1 cellular context compared by ENCODE assay signal in the genomic region with DNA sequence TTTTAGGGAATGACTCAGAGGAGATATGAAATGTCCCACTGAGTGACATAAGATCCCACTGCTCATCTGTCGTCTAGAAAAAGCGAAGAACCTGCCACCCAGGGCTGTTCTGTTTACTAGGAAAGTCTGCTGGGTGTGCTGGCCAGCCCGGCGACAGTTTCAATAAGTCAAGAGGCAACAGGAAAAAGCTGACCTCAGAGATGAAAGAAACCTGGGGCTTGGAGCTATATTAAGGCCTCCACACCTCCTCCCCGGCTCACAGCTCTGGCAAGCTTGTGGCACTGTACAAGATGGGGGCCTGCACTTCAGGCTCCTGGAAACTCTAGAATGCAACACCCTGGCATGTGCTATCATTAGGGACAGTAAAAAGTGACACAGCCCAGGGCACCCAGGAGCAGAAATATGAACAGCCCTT.
TF ChIP-seq lines count a peak whose summit lies in the region.

No MANE protein-coding gene starts in this region.

TF ChIP-seq in IMR-90, 13 proteins besides CTCF, POLR2A, EP300 and RAD21 (continued from another document):
- TF ChIP-seq, protein P1, sequence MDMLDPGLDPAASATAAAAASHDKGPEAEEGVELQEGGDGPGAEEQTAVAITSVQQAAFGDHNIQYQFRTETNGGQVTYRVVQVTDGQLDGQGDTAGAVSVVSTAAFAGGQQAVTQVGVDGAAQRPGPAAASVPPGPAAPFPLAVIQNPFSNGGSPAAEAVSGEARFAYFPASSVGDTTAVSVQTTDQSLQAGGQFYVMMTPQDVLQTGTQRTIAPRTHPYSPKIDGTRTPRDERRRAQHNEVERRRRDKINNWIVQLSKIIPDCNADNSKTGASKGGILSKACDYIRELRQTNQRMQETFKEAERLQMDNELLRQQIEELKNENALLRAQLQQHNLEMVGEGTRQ (IDR thresholded peaks at IDR 0.05; ENCODE audit: low read depth, low read length), result no peak
- TF ChIP-seq CHD1 (IDR thresholded peaks at IDR 0.05; ENCODE audit: low read depth, low read length) (no peak), NFE2L2 (IDR thresholded peaks at IDR 0.05; ENCODE audit: low read depth, low read length) (no peak), MAFK (IDR thresholded peaks at IDR 0.05; ENCODE audit: low read depth, low read length) (no peak), FOS (IDR thresholded peaks at IDR 0.05; ENCODE audit: low read depth, low read length) (no peak), MAZ (IDR thresholded peaks at IDR 0.05; ENCODE audit: borderline replicate concordance, low read depth, low read length) (no peak)
- TF ChIP-seq, protein P2, sequence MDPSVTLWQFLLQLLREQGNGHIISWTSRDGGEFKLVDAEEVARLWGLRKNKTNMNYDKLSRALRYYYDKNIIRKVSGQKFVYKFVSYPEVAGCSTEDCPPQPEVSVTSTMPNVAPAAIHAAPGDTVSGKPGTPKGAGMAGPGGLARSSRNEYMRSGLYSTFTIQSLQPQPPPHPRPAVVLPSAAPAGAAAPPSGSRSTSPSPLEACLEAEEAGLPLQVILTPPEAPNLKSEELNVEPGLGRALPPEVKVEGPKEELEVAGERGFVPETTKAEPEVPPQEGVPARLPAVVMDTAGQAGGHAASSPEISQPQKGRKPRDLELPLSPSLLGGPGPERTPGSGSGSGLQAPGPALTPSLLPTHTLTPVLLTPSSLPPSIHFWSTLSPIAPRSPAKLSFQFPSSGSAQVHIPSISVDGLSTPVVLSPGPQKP (IDR thresholded peaks at IDR 0.05; ENCODE audit: borderline replicate concordance, low read depth, low read length), result no peak
